ENCODE assay signal across 26 cellular contexts in genomic region chr14:94998110-94998509, GRCh38.
"Had no signal": no experiment of that assay in that cellular context is flagged by ENCODE, and none has a peak within 500 bp of the region (broad histone marks: within the 10 kb centered on the region; RNA-seq: fewer than 3 reads in every experiment).

No MANE protein-coding gene starts in this region.

- H3K4me1 ChIP-seq: left ventricle myocardium inferior, lower lobe of right lung, psoas muscle, sigmoid colon, spleen, upper lobe of left lung had no signal

- DNase-seq: effector memory CD8-positive, alpha-beta T cell; erythroblast; hypothalamus; immature natural killer cell; islet precursor cell; kidney glomerular epithelial cell; left colon; left ventricle myocardium inferior; lower lobe of right lung; naive thymus-derived CD8-positive, alpha-beta T cell; nephron progenitor cell; occipital lobe; ovary; posterior cingulate gyrus; psoas muscle; right cardiac atrium; sigmoid colon; spleen; stimulated activated naive B cell treated with anti-CD40 and anti-IgM and Interleukin-4, amounts not matched to agents 10 μg/mL and 1 μg/mL and 100 μg/mL, for 72 hours had no signal

- H3K27me3 ChIP-seq: ovary, sigmoid colon, upper lobe of left lung had no signal

- H3K36me3 ChIP-seq: left ventricle myocardium inferior, lower lobe of right lung, ovary, sigmoid colon, spleen, thoracic aorta, tibial nerve, upper lobe of left lung had no signal

- H3K9me3 ChIP-seq: left ventricle myocardium inferior, lower lobe of right lung, ovary, psoas muscle, sigmoid colon, spleen, thoracic aorta, tibial nerve, upper lobe of left lung had no signal

- H3K4me3 ChIP-seq: coronary artery, left ventricle myocardium inferior, lower lobe of right lung, ovary, psoas muscle, sigmoid colon, spleen, thoracic aorta, tibial nerve, upper lobe of left lung had no signal

- FAIRE-seq: endometrium, frontal cortex, urothelium cell line had no signal

- ATAC-seq: effector memory CD8-positive, alpha-beta T cell; left colon; naive thymus-derived CD8-positive, alpha-beta T cell; psoas muscle; stimulated activated naive B cell treated with anti-CD40 and anti-IgM and Interleukin-4, amounts not matched to agents 10 μg/mL and 1 μg/mL and 100 μg/mL, for 72 hours had no signal

- H3K27ac ChIP-seq: coronary artery, left ventricle myocardium inferior, lower lobe of right lung, ovary, psoas muscle, sigmoid colon, spleen, thoracic aorta, tibial nerve, upper lobe of left lung had no signal
